ENCODE assay signal across 8 cellular contexts in the genomic region with DNA sequence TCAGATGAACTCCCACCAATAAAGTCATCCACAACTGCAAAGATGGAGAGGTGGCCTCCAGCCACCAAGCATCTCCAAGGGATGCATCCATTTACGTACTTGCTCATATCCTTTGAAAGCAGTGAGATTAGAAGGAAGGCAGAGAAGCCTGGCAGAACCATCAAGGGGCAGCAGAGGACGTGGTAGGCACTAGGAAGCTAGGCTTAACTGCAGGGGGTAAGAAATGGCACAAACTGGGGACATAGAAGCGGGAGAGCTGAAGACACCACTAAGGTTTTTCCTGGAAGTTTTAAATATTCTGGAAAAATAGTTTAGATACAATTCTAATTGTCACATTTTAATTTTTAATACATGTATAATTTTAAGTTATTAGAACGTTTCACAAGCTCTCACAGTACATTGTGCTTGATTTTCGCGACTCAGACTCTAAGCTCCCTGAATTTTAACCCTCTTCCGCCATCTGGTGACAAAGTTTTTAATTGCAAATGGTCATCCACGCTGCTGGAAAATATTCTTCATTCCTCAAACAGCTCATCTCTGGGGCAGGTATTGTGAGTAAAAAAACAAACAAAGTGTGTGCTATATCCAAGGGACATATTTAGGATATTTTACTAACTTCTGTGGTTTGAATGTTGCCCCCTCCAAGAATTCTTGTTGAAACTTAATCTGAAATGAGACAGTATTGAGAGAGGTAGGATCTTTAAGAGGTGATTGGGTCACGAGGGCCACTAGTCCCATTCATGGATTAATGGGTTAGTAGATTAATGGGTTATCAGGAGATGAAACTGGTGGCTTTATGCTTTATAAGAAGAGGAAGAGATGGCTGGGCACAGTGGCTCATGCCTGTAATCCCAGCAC. TPM values are rescaled to one million over a fixed set of nuclear protein-coding genes. Genes with fewer than 3 reads are reported as not detected.
DNase-seq lines count a peak whose midpoint lies in the region; ATAC-seq and TF ChIP-seq lines count a peak whose summit lies in the region.

No MANE protein-coding gene starts in this region.

- POLR2A ChIA-PET in PC-3 (lab: Charles Lee; ENCODE audit: unreplicated experiment): no interaction called here

- peak overlapping the region; percentile 8 for H3K27ac Mint-ChIP-seq in activated naive CD8-positive, alpha-beta T cell
- no peak overlapping the region for H3K27ac Mint-ChIP-seq in glutamatergic neuron (ENCODE audit: unreplicated experiment)

- CTCF ChIA-PET in PC-3 (lab: Charles Lee): interaction anchor here (0.5 to 1.3 kb wide), 9 partner anchors 21 to 584 kb away, joined by 3 to 6 read pairs (median 3); a partner anchor contains a TSS

- no peaks in the 10 kb centered on the region for H3K36me3 Mint-ChIP-seq in activated naive CD8-positive, alpha-beta T cell
- no peaks in the 10 kb centered on the region for H3K36me3 Mint-ChIP-seq in glutamatergic neuron (ENCODE audit: unreplicated experiment)

- intact Hi-C loops in PC-3 (cut with micrococcal nuclease): loop anchor here (1.0 to 2.0 kb wide), 2 partner anchors 99 to 409 kb away; no protein-coding TSS in a partner anchor
- intact Hi-C loops in psoas muscle (cut with DNase I): loop anchor here (5.0 to 10.0 kb wide), 4 partner anchors 106 to 409 kb away; partner anchors contain the start of gene EPG5 (in 2 of the 2)

- H3K9me3 ChIP-seq in Karpas-422 (ENCODE audit: low read length): no peaks in the 10 kb centered on the region
- H3K9me3 ChIP-seq in PC-3 (ENCODE audit: low read length): no peaks in the 10 kb centered on the region
- no peaks in the 10 kb centered on the region for H3K9me3 ChIP-seq in psoas muscle

- H3K4me3 ChIP-seq in Karpas-422 (ENCODE audit: low read length) (no peak overlapping the region), PC-3 (ENCODE audit: low read length) (no peak overlapping the region), psoas muscle (no peak overlapping the region)

- H3K9me2 ChIP-seq in Karpas-422 (replicated peaks; ENCODE audit: insufficient read depth, low read length) (no peaks in the 10 kb centered on the region), PC-3 (replicated peaks; ENCODE audit: low read length) (no peaks in the 10 kb centered on the region)

- H3K9ac ChIP-seq in Karpas-422 (ENCODE audit: low read length) (no peak overlapping the region), PC-3 (ENCODE audit: low read length) (no peak overlapping the region)

- H3K27ac ChIP-seq in Karpas-422 (ENCODE audit: low read length) (no peak overlapping the region), PC-3 (ENCODE audit: low read length) (0 out of 2 replicates have a peak overlapping the region, but pooled peaks have one; percentile 7), psoas muscle (no peak overlapping the region)

- WGBS in psoas muscle, 3 donors: 19 to 33% (median 22%) methylated on average over 9 of the region's 9 CpGs

- H4K20me1 ChIP-seq in Karpas-422 (ENCODE audit: insufficient read depth, low read depth, low read length) (no peaks in the 10 kb centered on the region), PC-3 (ENCODE audit: low read length) (no peaks in the 10 kb centered on the region)

- no TSS peak for BruUV-seq in PC-3 (replicated peaks; lab: Mats Ljungman, UMichigan)

- H3K79me2 ChIP-seq in Karpas-422 (ENCODE audit: low read length) (no peaks in the 10 kb centered on the region), PC-3 (ENCODE audit: low read length) (no peaks in the 10 kb centered on the region)

- ATAC-seq in PC-3: peak; percentile 68
- peak; percentile 29 to 70 (median 52) for ATAC-seq in psoas muscle
- ATAC-seq in GM19328 (IDR thresholded peaks at IDR 0.05; ENCODE audit: unreplicated experiment): no peak
- no peak for ATAC-seq in GM18505 (IDR thresholded peaks at IDR 0.05; ENCODE audit: unreplicated experiment)

- TF ChIP-seq CTCF in PC-3 (conservative IDR thresholded peaks at IDR 0.05; ENCODE audit: low read depth, low read length): peak; percentile 52
- TF ChIP-seq CTCF in glutamatergic neuron (IDR thresholded peaks at IDR 0.05; ENCODE audit: partially characterized antibody, unreplicated experiment): peak; percentile 71
- peak; percentile 71 for TF ChIP-seq CTCF in psoas muscle (IDR thresholded peaks at IDR 0.05)

- peaks cover 34% of the 10 kb centered on the region for H3K4me1 Mint-ChIP-seq in activated naive CD8-positive, alpha-beta T cell (ENCODE audit: low read depth)
- no peaks in the 10 kb centered on the region for H3K4me1 Mint-ChIP-seq in glutamatergic neuron (ENCODE audit: low read depth, unreplicated experiment)

- no peak overlapping the region for H3K4me2 ChIP-seq in Karpas-422 (ENCODE audit: low read depth, low read length, poor library complexity, severe bottlenecking)
- H3K4me2 ChIP-seq in PC-3 (ENCODE audit: low read length): no peak overlapping the region

- H3K9me3 Mint-ChIP-seq in activated naive CD8-positive, alpha-beta T cell (ENCODE audit: low read depth): no peaks in the 10 kb centered on the region
- H3K9me3 Mint-ChIP-seq in glutamatergic neuron (ENCODE audit: unreplicated experiment): peaks cover 2% of the 10 kb centered on the region

- TF ChIP-seq POLR2A in GM18505 (IDR thresholded peaks at IDR 0.05; ENCODE audit: borderline replicate concordance, extremely low read depth, insufficient read depth, insufficient read length): no peak

- no peaks in the 10 kb centered on the region for H3F3A ChIP-seq in PC-3 (ENCODE audit: low read length, unreplicated experiment)

- H3K4me3 Mint-ChIP-seq in activated naive CD8-positive, alpha-beta T cell: peak overlapping the region; percentile 86
- no peak overlapping the region for H3K4me3 Mint-ChIP-seq in glutamatergic neuron (ENCODE audit: unreplicated experiment)

- no peaks in the 10 kb centered on the region for H3K27me3 ChIP-seq in Karpas-422 (ENCODE audit: low read length)
- no peaks in the 10 kb centered on the region for H3K27me3 ChIP-seq in PC-3 (ENCODE audit: low read length)
- H3K27me3 ChIP-seq in psoas muscle (ENCODE audit: insufficient read depth in 3 of 3, low read length in 2 of 3): no peaks in the 10 kb centered on the region

- no peaks in the 10 kb centered on the region for H3K36me3 ChIP-seq in Karpas-422 (ENCODE audit: insufficient read depth, low read length)
- no peaks in the 10 kb centered on the region; the same call in 1 of the 2 replicates for H3K36me3 ChIP-seq in PC-3 (ENCODE audit: low read depth, low read length)
- H3K36me3 ChIP-seq in psoas muscle (ENCODE audit: insufficient read depth in 1 of 2, low read depth in 1 of 2): peaks cover 0 to 13% of the 10 kb centered on the region in 2 donors

- H3K4me1 ChIP-seq in Karpas-422 (ENCODE audit: low read length): no peaks in the 10 kb centered on the region
- H3K4me1 ChIP-seq in PC-3 (ENCODE audit: insufficient read depth, low read length): no peaks in the 10 kb centered on the region
- peaks cover 16% of the 10 kb centered on the region for H3K4me1 ChIP-seq in psoas muscle

- H3K27me3 Mint-ChIP-seq in activated naive CD8-positive, alpha-beta T cell: no peaks in the 10 kb centered on the region
- H3K27me3 Mint-ChIP-seq in glutamatergic neuron (ENCODE audit: unreplicated experiment): peaks cover 2% of the 10 kb centered on the region

- no peak overlapping the region for H2AFZ ChIP-seq in Karpas-422 (ENCODE audit: low read length)
- no peak overlapping the region for H2AFZ ChIP-seq in PC-3 (ENCODE audit: low read length)

- DNase-seq in GF-D8 (lab: John Stamatoyannopoulos, UW) (peak; percentile 76), Karpas-422 (peak; percentile 88), PC-3 (peak; percentile 85), glutamatergic neuron (peak; percentile 26), psoas muscle (no peak)

RNA-seq across cellular contexts. Expression of gene PSTPIP2, which starts 1.6 kb away (rescaled TPM):
- not detected in 2 replicates for total RNA-seq in Karpas-422 (2014; rRNA removed; shearing (Covaris generic); ENCODE audit: low replicate concordance)
- total RNA-seq in PC-3 (2014; rRNA removed) (0.11 and 0.35 TPM in 2 replicates), glutamatergic neuron (ENCODE audit: unreplicated experiment) (0.20 TPM), psoas muscle (10 to 100 TPM in 2 of 4 donors, 1 to 10 TPM in 2; 3.5 to 18.8 (median 10.7) TPM)
- polyA plus RNA-seq in psoas muscle: 10 to 100 TPM in 1 of 3 donors, 1 to 10 TPM in 1, under 1 TPM in 1; 0.48 to 13.2 (median 6.1) TPM

RNA-seq across cellular contexts. Expression of gene ATP5F1A, which starts 24.4 kb away (rescaled TPM):
- total RNA-seq in Karpas-422 (2014; rRNA removed; shearing (Covaris generic); ENCODE audit: low replicate concordance): 417 and 563 TPM in 2 replicates
- total RNA-seq in PC-3 (2014; rRNA removed) (243 and 250 TPM in 2 replicates), glutamatergic neuron (ENCODE audit: unreplicated experiment) (511 TPM), psoas muscle (1,000 to 10,000 TPM in 1 of 4 donors, 100 to 1,000 TPM in 3; 654 to 1,102 (median 753) TPM)
- polyA plus RNA-seq in psoas muscle: 100 to 1,000 TPM; 754 to 939 (median 892) TPM

RNA-seq across cellular contexts. Expression of gene HAUS1, which starts 30.5 kb away (rescaled TPM):
- total RNA-seq in Karpas-422 (2014; rRNA removed; shearing (Covaris generic); ENCODE audit: low replicate concordance): 30.9 and 46.3 TPM in 2 replicates
- 10.9 and 17.7 TPM in 2 replicates for total RNA-seq in PC-3 (2014; rRNA removed)
- 32.2 TPM for total RNA-seq in glutamatergic neuron (ENCODE audit: unreplicated experiment)
- total RNA-seq in psoas muscle: 1 to 10 TPM; 2.8 to 7.5 (median 4.8) TPM
- 10 to 100 TPM in 1 of 3 donors, 1 to 10 TPM in 2; 6.3 to 16.3 (median 9.0) TPM for polyA plus RNA-seq in psoas muscle

Comparison
In these comparisons a context has a peak if more than half of its experiments do, and no peak if none do; other contexts are left out.
1. DNase-seq: peak in GF-D8 (single experiment), Karpas-422 (single experiment), PC-3 (single experiment) and glutamatergic neuron (single experiment); none in psoas muscle (0 of 2).
2. ATAC-seq: peak in PC-3 (single experiment) and psoas muscle (4 of 4); none in GM19328 (single experiment) and GM18505 (single experiment).
3. Peak in every context shown above with its lines, with median percentiles within 50 percentile points of each other: CTCF ChIP-seq.